Comparison of ENCODE assay signal across 27 cellular contexts in the genomic region with DNA sequence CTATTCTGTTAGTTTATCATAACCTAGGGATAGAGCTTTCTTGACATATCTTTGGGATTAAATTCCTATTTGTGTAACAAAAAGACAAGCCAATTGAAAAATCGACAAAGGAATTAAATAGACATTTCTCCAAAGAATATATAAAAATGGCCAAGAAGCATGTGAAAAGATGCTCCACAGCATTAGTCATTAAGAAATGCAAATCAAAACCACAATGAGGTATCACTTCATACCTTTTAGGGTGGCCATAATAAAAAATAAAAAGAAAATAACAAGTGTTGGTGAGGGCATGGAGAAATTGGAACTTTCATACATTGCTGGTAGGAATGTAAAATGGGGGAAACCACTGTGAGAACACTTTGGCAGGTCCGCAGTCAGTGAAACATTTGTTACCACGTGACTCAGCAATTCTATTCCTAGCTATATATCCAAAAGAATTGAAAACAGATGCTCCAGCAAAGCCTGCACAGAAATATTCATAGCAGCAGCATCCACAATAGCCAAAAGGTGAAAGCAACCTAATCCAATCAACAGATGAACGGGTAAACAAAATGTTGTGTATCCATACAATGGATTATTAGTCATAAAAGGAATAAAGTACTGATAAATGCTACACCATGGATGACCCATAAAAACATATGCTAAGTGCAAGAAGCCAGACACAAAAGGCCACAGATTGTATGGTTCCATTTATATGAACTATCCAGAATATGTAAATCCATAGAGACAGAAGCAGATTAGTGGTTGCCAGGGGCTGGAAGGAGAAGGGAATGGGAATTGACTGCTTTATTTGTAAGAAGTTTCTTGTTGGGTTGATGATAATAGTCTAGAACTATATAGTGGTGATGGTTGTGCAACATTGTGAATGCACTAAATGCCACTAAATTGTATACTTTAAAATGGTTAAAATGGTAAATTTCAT. TPM values are rescaled to one million over a fixed set of nuclear protein-coding genes. Genes with fewer than 3 reads are reported as not detected.
A peak's percentile ranks its signal among the peaks of the same experiment; 100 is the strongest.
DNase-seq lines count a peak whose midpoint lies in the region; ATAC-seq, FAIRE-seq and TF ChIP-seq lines count a peak whose summit lies in the region.
"Had no signal": no experiment of that assay in that cellular context is flagged by ENCODE, and none has a peak within 500 bp of the region (broad histone marks: within the 10 kb centered on the region; RNA-seq: fewer than 3 reads in every experiment).

No MANE protein-coding gene starts in this region.

- H3K9me3 ChIP-seq in HCT116 (ENCODE audit: control insufficient read depth in 1 of 2, insufficient read depth in 1 of 2, low read depth in 1 of 2, low read length in 2 of 2) = no peaks in the 10 kb centered on the region
- H3K9me3 ChIP-seq: adrenal gland, heart left ventricle, tibial nerve had no signal

- ATAC-seq in HCT116 (no peak), activated B cell treated with CpG ODN at 0.5 μM for 24 hours (ENCODE audit: low read depth) (peak; percentile 28), HG02798 (IDR thresholded peaks at IDR 0.05; ENCODE audit: poor library complexity, unreplicated experiment) (no peak)
- ATAC-seq in activated CD4-positive, CD25-positive, alpha-beta regulatory T cell treated with anti-CD3 and anti-CD28 coated beads, Interleukin-2, amount 50 U/mL, for 24 hours = no peak
- ATAC-seq: PC-3 had no signal

- no peak for TF ChIP-seq POLR2A in HCT116 (IDR thresholded peaks at IDR 0.05; ENCODE audit: borderline replicate concordance, extremely low read depth, insufficient read depth, insufficient read length)

- H3K36me3 Mint-ChIP-seq in activated B cell treated with CpG ODN at 0.5 μM for 24 hours (ENCODE audit: low read depth) = no peaks in the 10 kb centered on the region
- H3K36me3 Mint-ChIP-seq: CD4-positive, alpha-beta memory T cell; naive B cell had no signal

- no TSS peak for BruUV-seq in HCT116 (replicated peaks; lab: Mats Ljungman, UMichigan)

- FAIRE-seq in GM18507 (lab: Jason Lieb, UNC) = peak; percentile 65
- FAIRE-seq: bronchial epithelial cell, H54 had no signal

- H3K4me2 ChIP-seq in HCT116 (ENCODE audit: low read length) = no peak overlapping the region
- H3K4me2 ChIP-seq: smooth muscle cell had no signal

- no peak for TF ChIP-seq RAD21 in HCT116 (IDR thresholded peaks at IDR 0.05; ENCODE audit: low read depth)

- H3K9me2 ChIP-seq in HCT116 (ENCODE audit: insufficient read depth) = no peaks in the 10 kb centered on the region; the same call in 1 of the 2 replicates

- no peak overlapping the region for H3K9ac ChIP-seq in HCT116 (ENCODE audit: low read length)

- peak overlapping the region; percentile 10 for H2AFZ ChIP-seq in HCT116 (ENCODE audit: low read depth, low read length, poor library complexity, severe bottlenecking)

- H4K20me1 ChIP-seq in HCT116 (ENCODE audit: insufficient read depth) = no peaks in the 10 kb centered on the region

- H3K4me1 ChIP-seq in HCT116 (ENCODE audit: control insufficient read depth in 1 of 2, insufficient read depth in 2 of 2, low read length in 2 of 2) = no peaks in the 10 kb centered on the region
- H3K4me1 ChIP-seq: adrenal gland, tibial nerve had no signal

- no peak for TF ChIP-seq CTCF in HCT116 (IDR thresholded peaks at IDR 0.05 in 2 of 3, conservative IDR thresholded peaks at IDR 0.05 in 1 of 3; ENCODE audit: borderline replicate concordance in 1 of 3, insufficient read depth in 1 of 3, low read depth in 2 of 3, low read length in 2 of 3)
- no peak for TF ChIP-seq CTCF in activated B cell treated with CpG ODN at 0.5 μM for 24 hours (IDR thresholded peaks at IDR 0.05)
- no peak for TF ChIP-seq CTCF in foreskin fibroblast (IDR thresholded peaks at IDR 0.05; ENCODE audit: low read depth, low read length)

- H3K36me3 ChIP-seq in HCT116 (ENCODE audit: control insufficient read depth in 1 of 2, insufficient read depth in 2 of 2, low read length in 2 of 2) = no peaks in the 10 kb centered on the region
- H3K36me3 ChIP-seq: adrenal gland, heart left ventricle, tibial nerve had no signal

- H3K27me3 Mint-ChIP-seq in activated B cell treated with CpG ODN at 0.5 μM for 24 hours = no peaks in the 10 kb centered on the region
- H3K27me3 Mint-ChIP-seq: naive B cell had no signal

- DNase-seq in GM18507 (ENCODE audit: extremely low spot score, insufficient read length, low read depth) (no peak), HCT116 (ENCODE audit: low read depth, low spot score) (no peak), activated B cell treated with CpG ODN at 0.5 μM for 24 hours (no peak), foreskin fibroblast (peak; percentile 7 to 63), SK-N-DZ (ENCODE audit: low spot score) (no peak), germinal center (ENCODE audit: low spot score) (no peak)
- DNase-seq: activated CD4-positive, alpha-beta T cell treated with anti-CD3 and anti-CD28 coated beads for 48 hours; adrenal gland; CD4-positive, alpha-beta memory T cell; cortex of kidney; heart left ventricle; mesendoderm; naive B cell; NCI-H1092 treated with DMSO at 0.1 percent for 48 hours; NCI-H1930; NCI-H226; PC-3; SIG-M5; stimulated activated naive CD8-positive, alpha-beta T cell treated with anti-CD3 and anti-CD28 coated beads, Interleukin-15, Interleukin-2, amounts not matched to agents 100 U/mL and 50 U/mL, for 24 hours had no signal

- POLR2A ChIA-PET in HCT116 (lab: Charles Lee) (no interaction called here), activated B cell treated with CpG ODN at 0.5 μM for 24 hours (lab: Charles Lee) (interaction anchor here (0.9 kb wide), 1 partner anchor 25 kb away, joined by 10 read pairs; no protein-coding TSS in a partner anchor)

- H3K4me1 Mint-ChIP-seq in activated B cell treated with CpG ODN at 0.5 μM for 24 hours = peaks cover 34% of the 10 kb centered on the region

- CTCF ChIA-PET in HCT116 (lab: Charles Lee) (no interaction called here), activated B cell treated with CpG ODN at 0.5 μM for 24 hours (lab: Charles Lee) (no interaction called here)

- H3K27ac ChIP-seq in HCT116 (ENCODE audit: low read depth, low read length) = no peak overlapping the region
- H3K27ac ChIP-seq: adrenal gland, heart left ventricle, tibial nerve had no signal

- intact Hi-C loops in HCT116 (cut with micrococcal nuclease) = no loop called here
- intact Hi-C loops in activated B cell treated with CpG ODN at 0.5 μM for 24 hours (cut with micrococcal nuclease) = loop anchor here (1.0 to 2.0 kb wide), 2 partner anchors 21 to 71 kb away; a partner anchor contains a TSS

- H3K4me3 ChIP-seq in HCT116 (replicated peaks in 1 of 2; ENCODE audit: low read depth in 1 of 2, low read length in 2 of 2) = no peak overlapping the region
- H3K4me3 ChIP-seq in foreskin fibroblast (ENCODE audit: low read depth in 1 of 2, low read length in 2 of 2) = no peak overlapping the region
- H3K4me3 ChIP-seq: adrenal gland, heart left ventricle, smooth muscle cell, tibial nerve had no signal

- no peaks in the 10 kb centered on the region for H3K79me2 ChIP-seq in HCT116 (ENCODE audit: insufficient read depth, low read length)

- H3K27ac Mint-ChIP-seq in activated B cell treated with CpG ODN at 0.5 μM for 24 hours = peak overlapping the region; percentile 57
- H3K27ac Mint-ChIP-seq: CD4-positive, alpha-beta memory T cell had no signal

- no peaks in the 10 kb centered on the region for H3K27me3 ChIP-seq in HCT116 (ENCODE audit: insufficient read depth, low read length)

- RAD21 ChIA-PET in HCT116 (lab: Charles Lee; ENCODE audit: low non-redundant PET in 1 of 2, low total read pairs in 2 of 2, uncharacterized antibody in 2 of 2, unreplicated experiment in 2 of 2) = no interaction called here

- no peaks in the 10 kb centered on the region for H3K9me3 Mint-ChIP-seq in activated B cell treated with CpG ODN at 0.5 μM for 24 hours
- H3K9me3 Mint-ChIP-seq: CD4-positive, alpha-beta memory T cell; naive B cell had no signal

- H3K4me3 Mint-ChIP-seq in activated B cell treated with CpG ODN at 0.5 μM for 24 hours = no peak overlapping the region
- H3K4me3 Mint-ChIP-seq: naive B cell had no signal

TF ChIP-seq in HCT116, 20 proteins besides CTCF, POLR2A, EP300 and RAD21:
- TF ChIP-seq, protein P1, sequence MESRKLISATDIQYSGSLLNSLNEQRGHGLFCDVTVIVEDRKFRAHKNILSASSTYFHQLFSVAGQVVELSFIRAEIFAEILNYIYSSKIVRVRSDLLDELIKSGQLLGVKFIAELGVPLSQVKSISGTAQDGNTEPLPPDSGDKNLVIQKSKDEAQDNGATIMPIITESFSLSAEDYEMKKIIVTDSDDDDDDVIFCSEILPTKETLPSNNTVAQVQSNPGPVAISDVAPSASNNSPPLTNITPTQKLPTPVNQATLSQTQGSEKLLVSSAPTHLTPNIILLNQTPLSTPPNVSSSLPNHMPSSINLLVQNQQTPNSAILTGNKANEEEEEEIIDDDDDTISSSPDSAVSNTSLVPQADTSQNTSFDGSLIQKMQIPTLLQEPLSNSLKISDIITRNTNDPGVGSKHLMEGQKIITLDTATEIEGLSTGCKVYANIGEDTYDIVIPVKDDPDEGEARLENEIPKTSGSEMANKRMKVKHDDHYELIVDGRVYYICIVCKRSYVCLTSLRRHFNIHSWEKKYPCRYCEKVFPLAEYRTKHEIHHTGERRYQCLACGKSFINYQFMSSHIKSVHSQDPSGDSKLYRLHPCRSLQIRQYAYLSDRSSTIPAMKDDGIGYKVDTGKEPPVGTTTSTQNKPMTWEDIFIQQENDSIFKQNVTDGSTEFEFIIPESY (IDR thresholded peaks at IDR 0.05; ENCODE audit: extremely low read depth, insufficient replicate concordance, low read length) = no peak
- TF ChIP-seq, protein P2, sequence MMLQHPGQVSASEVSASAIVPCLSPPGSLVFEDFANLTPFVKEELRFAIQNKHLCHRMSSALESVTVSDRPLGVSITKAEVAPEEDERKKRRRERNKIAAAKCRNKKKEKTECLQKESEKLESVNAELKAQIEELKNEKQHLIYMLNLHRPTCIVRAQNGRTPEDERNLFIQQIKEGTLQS (IDR thresholded peaks at IDR 0.05) = no peak
- no peak for TF ChIP-seq SP1 (IDR thresholded peaks at IDR 0.05; ENCODE audit: low read depth)

RNA-seq across cellular contexts. Expression of a gene that starts 20.6 kb away (rescaled TPM):
- total RNA-seq in HCT116 (2021; ENCODE audit: unreplicated experiment) (not detected), activated B cell treated with CpG ODN at 0.5 μM for 24 hours (0.12 and 0.62 TPM in 2 replicates)
- not detected in 2 replicates for polyA plus RNA-seq in HCT116 (2012)
- polyA plus RNA-seq in SK-N-DZ (2014; cell fraction: cytosol; rRNA removed) = 0.56 and 0.81 TPM in 2 replicates
- polyA plus RNA-seq in SK-N-DZ (2014; cell fraction: nucleus; rRNA removed) = 0.79 and 1.1 TPM in 2 replicates
- total RNA-seq: bronchial epithelial cell; CD4-positive, alpha-beta memory T cell; fibroblast of lung; omental fat pad; smooth muscle cell; tibial nerve had no signal
- polyA plus RNA-seq: CD4-positive, alpha-beta memory T cell; fibroblast of lung; heart left ventricle had no signal

RNA-seq across cellular contexts. Expression of a gene that starts 45.0 kb away (rescaled TPM):
- total RNA-seq in HCT116 (2021; ENCODE audit: unreplicated experiment) (81.1 TPM), activated B cell treated with CpG ODN at 0.5 μM for 24 hours (62.3 and 70.1 TPM in 2 replicates)
- 48.6 and 52.5 TPM in 2 replicates for polyA plus RNA-seq in HCT116 (2012)
- polyA plus RNA-seq in SK-N-DZ (2014; cell fraction: cytosol; rRNA removed) = 70.7 and 80.8 TPM in 2 replicates
- polyA plus RNA-seq in SK-N-DZ (2014; cell fraction: nucleus; rRNA removed) = 185 and 210 TPM in 2 replicates

RNA-seq across cellular contexts. Expression of a gene that starts 49.7 kb away (rescaled TPM):
- total RNA-seq in HCT116 (2021; ENCODE audit: unreplicated experiment) (43.0 TPM), activated B cell treated with CpG ODN at 0.5 μM for 24 hours (68.2 and 72.8 TPM in 2 replicates)
- polyA plus RNA-seq in HCT116 (2012) = 20.2 and 27.9 TPM in 2 replicates
- polyA plus RNA-seq in SK-N-DZ (2014; cell fraction: cytosol; rRNA removed) = 178 and 194 TPM in 2 replicates
- 156 and 210 TPM in 2 replicates for polyA plus RNA-seq in SK-N-DZ (2014; cell fraction: nucleus; rRNA removed)

Comparison
In these comparisons a context has a peak if more than half of its experiments do, and no peak if none do; other contexts are left out.
1. DNase-seq: peak in foreskin fibroblast (2 of 2); none in GM18507 (single experiment), HCT116 (single experiment), activated B cell treated with CpG ODN at 0.5 μM for 24 hours (single experiment), SK-N-DZ (single experiment) and germinal center (single experiment).